In the genomic region with DNA sequence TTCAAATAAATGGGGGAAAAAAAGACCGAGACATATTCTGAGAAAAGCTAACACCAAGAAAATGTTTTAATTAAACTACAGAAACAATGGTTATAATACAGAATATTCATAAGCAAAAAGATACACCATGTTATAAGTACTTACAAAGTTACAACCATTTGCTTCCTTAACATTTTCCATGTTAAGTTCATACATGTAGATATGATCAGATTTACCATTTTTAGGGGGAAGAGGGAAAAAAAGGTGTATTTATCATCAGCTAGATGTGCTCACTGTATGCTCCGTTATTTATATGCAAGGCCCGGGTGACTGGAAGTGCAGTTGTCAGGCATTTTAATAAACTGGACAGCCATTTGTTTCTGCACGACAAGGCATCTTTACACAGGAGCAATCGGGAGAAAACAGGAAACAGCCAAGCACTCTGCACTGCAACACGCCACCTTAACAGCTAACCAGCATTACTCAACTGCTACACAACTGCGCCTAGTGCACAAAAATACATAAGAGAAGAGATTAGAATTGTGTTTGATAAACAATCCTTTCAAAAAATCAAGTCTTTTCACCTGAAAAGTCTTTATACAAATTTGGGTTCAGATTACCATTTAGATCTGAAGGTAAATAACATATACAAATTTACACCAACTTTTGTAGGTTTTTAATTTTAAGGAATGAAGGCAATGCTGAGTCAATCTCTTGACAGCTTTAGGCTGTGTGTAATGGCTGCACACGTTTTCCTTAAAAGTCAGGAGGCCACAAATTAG, we compare ENCODE assay signal across 8 cellular contexts. TPM values are rescaled to one million over a fixed set of nuclear protein-coding genes. Genes with fewer than 3 reads are reported as not detected.
DNase-seq lines count a peak whose midpoint lies in the region; ATAC-seq and TF ChIP-seq lines count a peak whose summit lies in the region.

No MANE protein-coding gene starts in this region.

- H3K9me3 ChIP-seq in colonic mucosa (no peaks in the 10 kb centered on the region), neuron (ENCODE audit: low read length) (no peaks in the 10 kb centered on the region)

- H3K4me1 ChIP-seq in colonic mucosa (peaks cover 4% of the 10 kb centered on the region), neuron (ENCODE audit: insufficient read depth, low read length) (peaks cover 35% of the 10 kb centered on the region)

- DNase-seq in GM12864 (ENCODE audit: low read depth) (no peak), NOMO-1 (lab: John Stamatoyannopoulos, UW; ENCODE audit: unreplicated experiment in 2 of 2) (peak; percentile 51 to 61), colonic mucosa (peak; percentile 36), NCI-H748 (lab: John Stamatoyannopoulos, UW; ENCODE audit: unreplicated experiment) (no peak), HPDE6-E6E7 (ENCODE audit: extremely low spot score) (no peak)
- no peak for DNase-seq in stimulated activated naive CD4-positive, alpha-beta T cell treated with Interleukin-2 at 50 U/mL for 16 hours (lab: John Stamatoyannopoulos, UW)

- intact Hi-C loops in colonic mucosa (cut with DNase I) = no loop called here

- peak overlapping the region in 1 of 2 donors; percentile 91 for H3K9ac ChIP-seq in colonic mucosa (ENCODE audit: low read depth in 2 of 2, low read length in 2 of 2)

- ATAC-seq in GM18511 (IDR thresholded peaks at IDR 0.05; ENCODE audit: unreplicated experiment) = no peak

- TF ChIP-seq CTCF in GM12864 (IDR thresholded peaks at IDR 0.05; ENCODE audit: low read depth, low read length, missing control alignments) (no peak), colonic mucosa (IDR thresholded peaks at IDR 0.05) (no peak)

- peak overlapping the region; percentile 100 for H3K27ac ChIP-seq in colonic mucosa

- H3K36me3 ChIP-seq in colonic mucosa = no peaks in the 10 kb centered on the region
- peaks cover 50% of the 10 kb centered on the region for H3K36me3 ChIP-seq in neuron (ENCODE audit: insufficient read depth, low read length)

- H3K27me3 ChIP-seq in colonic mucosa (no peaks in the 10 kb centered on the region), neuron (ENCODE audit: insufficient read depth, low read length) (no peaks in the 10 kb centered on the region)

- H3K4me3 ChIP-seq in GM12864 (ENCODE audit: low read depth, low read length) (peak overlapping the region; percentile 99), colonic mucosa (peak overlapping the region; percentile 79), neuron (ENCODE audit: low read length) (peak overlapping the region; percentile 69)

- no peak overlapping the region for H2AFZ ChIP-seq in neuron (ENCODE audit: low read depth, low read length)

RNA-seq across cellular contexts. Expression of a gene that starts 2.9 kb away (rescaled TPM):
- total RNA-seq in colonic mucosa = 100 to 1,000 TPM; 163 to 300 TPM

RNA-seq across cellular contexts. Expression of a gene that starts 3.7 kb away (rescaled TPM):
- 10 to 100 TPM; 24.9 to 38.9 TPM for total RNA-seq in colonic mucosa

RNA-seq across cellular contexts. Expression of a gene that starts 7.6 kb away (rescaled TPM):
- 10 to 100 TPM; 21.7 to 29.7 TPM for total RNA-seq in colonic mucosa

RNA-seq across cellular contexts. Expression of a gene that starts 7.9 kb away (rescaled TPM):
- 10 to 100 TPM; 38.6 to 41.6 TPM for total RNA-seq in colonic mucosa

RNA-seq across cellular contexts. Expression of a gene that starts 23.5 kb away (rescaled TPM):
- 10 to 100 TPM; 20.3 to 39.3 TPM for total RNA-seq in colonic mucosa

Comparison
In these comparisons a context has a peak if more than half of its experiments do, and no peak if none do; other contexts are left out.
1. DNase-seq: peak in NOMO-1 (2 of 2) and colonic mucosa (single experiment); none in GM12864 (single experiment), stimulated activated naive CD4-positive, alpha-beta T cell treated with Interleukin-2 at 50 U/mL for 16 hours (single experiment), NCI-H748 (single experiment) and HPDE6-E6E7 (single experiment).
2. Peak in every context shown above with its lines, with median percentiles within 50 percentile points of each other: H3K4me3 ChIP-seq.